13 cellular contexts compared by ENCODE assay signal in genomic region chr5:57219386-57219785, GRCh38. TPM values are rescaled to one million over a fixed set of nuclear protein-coding genes. Genes with fewer than 3 reads are reported as not detected.
DNase-seq lines count a peak whose midpoint lies in the region; ATAC-seq, FAIRE-seq and TF ChIP-seq lines count a peak whose summit lies in the region.
"Had no signal": no experiment of that assay in that cellular context is flagged by ENCODE, and none has a peak within 500 bp of the region (broad histone marks: within the 10 kb centered on the region; RNA-seq: fewer than 3 reads in every experiment).

No MANE protein-coding gene starts in this region.

- no peaks in the 10 kb centered on the region for H3K27me3 ChIP-seq in RWPE2 (ENCODE audit: insufficient read depth, poor library complexity, severe bottlenecking)

- peaks cover 33% of the 10 kb centered on the region for H3K4me1 ChIP-seq in RWPE2 (ENCODE audit: insufficient read depth, poor library complexity, severe bottlenecking)

- H3K27me3 Mint-ChIP-seq in activated naive CD4-positive, alpha-beta T cell treated with anti-CD3 and anti-CD28 coated beads for 36 hours (ENCODE audit: low read depth): no peaks in the 10 kb centered on the region
- no peaks in the 10 kb centered on the region for H3K27me3 Mint-ChIP-seq in activated naive CD4-positive, alpha-beta T cell treated with anti-CD3 and anti-CD28 coated beads, Interleukin-2, amount 10 ng/mL, durations not matched to agents 7 days and 5 days

- no peaks in the 10 kb centered on the region for H3K9me3 Mint-ChIP-seq in activated naive CD4-positive, alpha-beta T cell treated with anti-CD3 and anti-CD28 coated beads for 36 hours
- H3K9me3 Mint-ChIP-seq in activated naive CD4-positive, alpha-beta T cell treated with anti-CD3 and anti-CD28 coated beads, Interleukin-2, amount 10 ng/mL, durations not matched to agents 7 days and 5 days: no peaks in the 10 kb centered on the region
- H3K9me3 Mint-ChIP-seq: activated naive CD4-positive, alpha-beta T cell treated with anti-CD3 and anti-CD28 coated beads, Interleukin-2, amount 50 U/mL, for 72 hours had no signal

- peaks cover 53% of the 10 kb centered on the region for H3K4me1 Mint-ChIP-seq in activated naive CD4-positive, alpha-beta T cell treated with anti-CD3 and anti-CD28 coated beads for 36 hours (ENCODE audit: low read depth)
- peaks cover 34% of the 10 kb centered on the region for H3K4me1 Mint-ChIP-seq in activated naive CD4-positive, alpha-beta T cell treated with anti-CD3 and anti-CD28 coated beads, Interleukin-2, amount 10 ng/mL, durations not matched to agents 7 days and 5 days

- H3K36me3 ChIP-seq in RWPE2 (ENCODE audit: low read depth): peaks cover 59% of the 10 kb centered on the region

- FAIRE-seq in RCC 7860 (lab: Jason Lieb, UNC): no peak

- no peak for TF ChIP-seq CTCF in RWPE2 (IDR thresholded peaks at IDR 0.05; ENCODE audit: poor library complexity, severe bottlenecking)

- H3K27ac ChIP-seq in RWPE2 (ENCODE audit: poor library complexity, severe bottlenecking): peak overlapping the region; percentile 68

- H3K27ac Mint-ChIP-seq in activated naive CD4-positive, alpha-beta T cell treated with anti-CD3 and anti-CD28 coated beads for 36 hours: peak overlapping the region; percentile 81
- H3K27ac Mint-ChIP-seq in activated naive CD4-positive, alpha-beta T cell treated with anti-CD3 and anti-CD28 coated beads, Interleukin-2, amount 10 ng/mL, durations not matched to agents 7 days and 5 days: no peak overlapping the region

- DNase-seq in activated naive CD4-positive, alpha-beta T cell treated with anti-CD3 and anti-CD28 coated beads for 36 hours: peak; percentile 29
- no peak for DNase-seq in activated naive CD4-positive, alpha-beta T cell treated with anti-CD3 and anti-CD28 coated beads, Interleukin-2, amount 10 ng/mL, durations not matched to agents 7 days and 5 days
- no peak for DNase-seq in RWPE2 (ENCODE audit: low spot score)
- peak; percentile 26 to 70 for DNase-seq in dermis microvascular lymphatic vessel endothelial cell (ENCODE audit: low read depth in 2 of 2)
- DNase-seq in stimulated activated naive CD4-positive, alpha-beta T cell treated with Interleukin-2 at 50 U/mL for 16 hours (lab: John Stamatoyannopoulos, UW): peak; percentile 10
- DNase-seq in DMS79 treated with DMSO at 0.1 percent for 48 hours (lab: John Stamatoyannopoulos, UW): no peak
- DNase-seq in RCC 7860 (ENCODE audit: low spot score): no peak
- DNase-seq: activated CD4-positive, CD25-positive, alpha-beta regulatory T cell treated with anti-CD3 and anti-CD28 coated beads, Interleukin-2, amount 50 U/mL, for 72 hours; DMS153; mammary epithelial cell; occipital lobe had no signal

- ATAC-seq in RWPE2 (ENCODE audit: low read depth): no peak
- no peak for ATAC-seq in GM21737 (IDR thresholded peaks at IDR 0.05; ENCODE audit: unreplicated experiment)

- CTCF ChIA-PET in activated naive CD4-positive, alpha-beta T cell treated with anti-CD3 and anti-CD28 coated beads for 36 hours (lab: Charles Lee): interaction anchor here (0.6 to 2.6 kb wide), 13 partner anchors 10 to 319 kb away, joined by 3 to 29 read pairs (median 5); partner anchors contain the start of gene GPBP1
- CTCF ChIA-PET in activated naive CD4-positive, alpha-beta T cell treated with anti-CD3 and anti-CD28 coated beads, Interleukin-2, amount 10 ng/mL, durations not matched to agents 7 days and 5 days (lab: Charles Lee): interaction anchor here (0.8 to 1.7 kb wide), 10 partner anchors 10 to 319 kb away, joined by 3 to 16 read pairs (median 4); no protein-coding TSS in a partner anchor

- intact Hi-C loops in activated naive CD4-positive, alpha-beta T cell treated with anti-CD3 and anti-CD28 coated beads for 36 hours (cut with micrococcal nuclease): no loop called here

- H3K36me3 Mint-ChIP-seq in activated naive CD4-positive, alpha-beta T cell treated with anti-CD3 and anti-CD28 coated beads for 36 hours (ENCODE audit: low read depth): peaks cover 24% of the 10 kb centered on the region
- H3K36me3 Mint-ChIP-seq in activated naive CD4-positive, alpha-beta T cell treated with anti-CD3 and anti-CD28 coated beads, Interleukin-2, amount 10 ng/mL, durations not matched to agents 7 days and 5 days: peaks cover 33% of the 10 kb centered on the region

- no peaks in the 10 kb centered on the region for H3K9me3 ChIP-seq in RWPE2 (ENCODE audit: severe bottlenecking)

- no peak overlapping the region for H3K4me3 ChIP-seq in RWPE2 (ENCODE audit: severe bottlenecking)

- H3K4me3 Mint-ChIP-seq in activated naive CD4-positive, alpha-beta T cell treated with anti-CD3 and anti-CD28 coated beads for 36 hours: no peak overlapping the region
- H3K4me3 Mint-ChIP-seq in activated naive CD4-positive, alpha-beta T cell treated with anti-CD3 and anti-CD28 coated beads, Interleukin-2, amount 10 ng/mL, durations not matched to agents 7 days and 5 days: no peak overlapping the region

RNA-seq across cellular contexts. Expression of gene GPBP1, which starts 45.5 kb away (rescaled TPM):
- 10 to 100 TPM; 91.5 to 91.9 TPM for total RNA-seq in activated naive CD4-positive, alpha-beta T cell treated with anti-CD3 and anti-CD28 coated beads for 36 hours
- total RNA-seq in dermis microvascular lymphatic vessel endothelial cell: 40.3 and 44.5 TPM in 2 replicates

Comparison
In these comparisons a context has a peak if more than half of its experiments do, and no peak if none do; other contexts are left out.
1. DNase-seq: peak in activated naive CD4-positive, alpha-beta T cell treated with anti-CD3 and anti-CD28 coated beads for 36 hours (single experiment), dermis microvascular lymphatic vessel endothelial cell (2 of 2) and stimulated activated naive CD4-positive, alpha-beta T cell treated with Interleukin-2 at 50 U/mL for 16 hours (single experiment); none in activated naive CD4-positive, alpha-beta T cell treated with anti-CD3 and anti-CD28 coated beads, Interleukin-2, amount 10 ng/mL, durations not matched to agents 7 days and 5 days (single experiment), RWPE2 (single experiment), DMS79 treated with DMSO at 0.1 percent for 48 hours (single experiment) and RCC 7860 (single experiment).